Comparison of ENCODE assay signal across 8 cellular contexts in genomic region chr19:14529254-14530004, GRCh38. TPM values are rescaled to one million over a fixed set of nuclear protein-coding genes. Genes with fewer than 3 reads are reported as not detected.
DNase-seq lines count a peak whose midpoint lies in the region; ATAC-seq and TF ChIP-seq lines count a peak whose summit lies in the region.

Gene TECR, plus strand, starts transcription at chr19:14529594. Its CDS starts 103 bp downstream, at chr19:14529697.

- peaks cover 7% of the 10 kb centered on the region for H3K36me3 Mint-ChIP-seq in activated CD4-positive, alpha-beta memory T cell treated with anti-CD3 and anti-CD28 coated beads for 36 hours

- H3K9ac ChIP-seq in liver (ENCODE audit: low read depth in 1 of 2, low read length in 2 of 2), result peak within 1 kb of the TSS; percentile 74 to 94

- H3K27me3 Mint-ChIP-seq in activated CD4-positive, alpha-beta memory T cell treated with anti-CD3 and anti-CD28 coated beads for 36 hours, result no peaks in the 10 kb centered on the region

- no peaks in the 10 kb centered on the region for H3K9me3 ChIP-seq in liver (ENCODE audit: control insufficient read depth in 4 of 4, low read length in 3 of 4)

- DNase-seq in CD1c-positive myeloid dendritic cell (ENCODE audit: extremely low spot score) (peak; percentile 100), NCI-H82 treated with DMSO at 0.1 percent for 48 hours (lab: John Stamatoyannopoulos, UW; ENCODE audit: unreplicated experiment) (peak; percentile 100), dermis microvascular lymphatic vessel endothelial cell (ENCODE audit: low read depth in 2 of 2) (peak; percentile 100)
- DNase-seq in activated CD4-positive, alpha-beta memory T cell treated with anti-CD3 and anti-CD28 coated beads for 36 hours, result peak; percentile 100
- DNase-seq in stimulated activated CD4-positive, alpha-beta T cell treated with anti-CD3 and anti-CD28 coated beads, Interleukin-4, amount 100 ng/mL, for 24 hours, result peak; percentile 100

- ATAC-seq in GM19438 (IDR thresholded peaks at IDR 0.05; ENCODE audit: low read depth, unreplicated experiment) (peak; percentile 96), HG03575 (IDR thresholded peaks at IDR 0.05; ENCODE audit: extremely low read depth, insufficient number of reproducible peaks, low FRiP score, unreplicated experiment) (peak; percentile 74)

- intact Hi-C loops in activated CD4-positive, alpha-beta memory T cell treated with anti-CD3 and anti-CD28 coated beads for 36 hours (cut with micrococcal nuclease), result loop anchor here (1.0 to 10.0 kb wide), 4 partner anchors 11 to 1545 kb away; partner anchors contain the start of genes DNAJB1 and TPM4

- CTCF ChIA-PET in activated CD4-positive, alpha-beta memory T cell treated with anti-CD3 and anti-CD28 coated beads for 36 hours (lab: Charles Lee), result interaction anchor here (0.6 to 2.7 kb wide), 3 partner anchors 19 to 27 kb away, joined by 3 to 11 read pairs (median 3); no protein-coding TSS in a partner anchor

- H3K27ac ChIP-seq in liver (ENCODE audit: low read depth in 1 of 2, low read length in 2 of 2), result peak within 1 kb of the TSS; percentile 80 to 97

- H3K4me1 Mint-ChIP-seq in activated CD4-positive, alpha-beta memory T cell treated with anti-CD3 and anti-CD28 coated beads for 36 hours (ENCODE audit: low read depth), result peaks cover 33% of the 10 kb centered on the region

- no peaks in the 10 kb centered on the region for H3K27me3 ChIP-seq in liver (ENCODE audit: control insufficient read depth in 4 of 4, insufficient read depth in 4 of 4, low read length in 3 of 4)

- no peak for TF ChIP-seq CTCF in liver (IDR thresholded peaks at IDR 0.05; ENCODE audit: low read depth, low read length, missing input control)

- no peaks in the 10 kb centered on the region for H3K36me3 ChIP-seq in liver (ENCODE audit: control insufficient read depth in 4 of 4, insufficient read depth in 3 of 4, low read depth in 1 of 4, low read length in 3 of 4)

- POLR2A ChIA-PET in activated CD4-positive, alpha-beta memory T cell treated with anti-CD3 and anti-CD28 coated beads for 36 hours (lab: Charles Lee), result interaction anchor here (1.0 to 2.4 kb wide), 3 partner anchors 10 to 12 kb away, joined by 5 to 7 read pairs (median 7); partner anchors contain the start of gene DNAJB1

- peak within 1 kb of the TSS; percentile 98 for H3K4me3 Mint-ChIP-seq in activated CD4-positive, alpha-beta memory T cell treated with anti-CD3 and anti-CD28 coated beads for 36 hours

- H3K27ac Mint-ChIP-seq in activated CD4-positive, alpha-beta memory T cell treated with anti-CD3 and anti-CD28 coated beads for 36 hours, result peak within 1 kb of the TSS; percentile 95

- H3K9me3 Mint-ChIP-seq in activated CD4-positive, alpha-beta memory T cell treated with anti-CD3 and anti-CD28 coated beads for 36 hours, result no peaks in the 10 kb centered on the region

- TF ChIP-seq RAD21 in liver (IDR thresholded peaks at IDR 0.05), result peak in 1 of 2 donors; percentile 7

- under 1% methylated on average over 59 of the region's 59 CpGs for WGBS in liver

- peak within 1 kb of the TSS; percentile 60 to 99 (median 76) for H3K4me3 ChIP-seq in liver (ENCODE audit: low read depth in 1 of 3, low read length in 3 of 3)

- H3K4me1 ChIP-seq in liver (ENCODE audit: control insufficient read depth in 4 of 4, insufficient read depth in 4 of 4, low read length in 3 of 4), result peaks cover 0 to 18% (median 6%) of the 10 kb centered on the region in 4 donors

TF ChIP-seq in liver, 16 proteins besides CTCF, POLR2A, EP300 and RAD21:
- peak in 1 of 2 donors; percentile 34 for TF ChIP-seq RXRA (IDR thresholded peaks at IDR 0.05)
- no peak for TF ChIP-seq FOXA2 (IDR thresholded peaks at IDR 0.05)
- TF ChIP-seq SP1 (IDR thresholded peaks at IDR 0.05), result peak; percentile 94
- no peak for TF ChIP-seq ATF3 (IDR thresholded peaks at IDR 0.05)
- TF ChIP-seq MAX (IDR thresholded peaks at IDR 0.05), result peak; percentile 42
- TF ChIP-seq REST (IDR thresholded peaks at IDR 0.05), result peak; percentile 81
- peak; percentile 86 for TF ChIP-seq TAF1 (conservative IDR thresholded peaks at IDR 0.05)
- TF ChIP-seq EGR1 (IDR thresholded peaks at IDR 0.05; ENCODE audit: low read depth in 2 of 2), result peak; percentile 97 to 99
- no peak for TF ChIP-seq JUND (IDR thresholded peaks at IDR 0.05)
- peak; percentile 19 for TF ChIP-seq FOXA1 (IDR thresholded peaks at IDR 0.05)
- peak in 1 of 2 donors; percentile 63 for TF ChIP-seq GABPA (IDR thresholded peaks at IDR 0.05 in 1 of 2, conservative IDR thresholded peaks at IDR 0.05 in 1 of 2)
- TF ChIP-seq ZBTB33 (IDR thresholded peaks at IDR 0.05), result no peak
- peak in 1 of 2 donors; percentile 19 for TF ChIP-seq HNF4A (conservative IDR thresholded peaks at IDR 0.05)
- peak; percentile 66 for TF ChIP-seq YY1 (IDR thresholded peaks at IDR 0.05)
- no peak for TF ChIP-seq NR2F2 (IDR thresholded peaks at IDR 0.05)
- TF ChIP-seq HNF4G (IDR thresholded peaks at IDR 0.05), result no peak

RNA-seq across cellular contexts. Expression of gene TECR, which starts in this region (rescaled TPM):
- 100 to 1,000 TPM; 120 TPM for total RNA-seq in activated CD4-positive, alpha-beta memory T cell treated with anti-CD3 and anti-CD28 coated beads for 36 hours
- total RNA-seq in dermis microvascular lymphatic vessel endothelial cell, result 23.1 and 27.4 TPM in 2 replicates
- total RNA-seq in liver, result 10 to 100 TPM; 26.4 to 35.3 TPM
- 100 to 1,000 TPM in 1 of 2 donors, 10 to 100 TPM in 1; 86.3 to 157 TPM for polyA plus RNA-seq in liver

Comparison
In these comparisons a context has a peak if more than half of its experiments do, and no peak if none do; other contexts are left out.
1. Peak in every context shown above with its lines: DNase-seq, ATAC-seq, H3K4me3 ChIP-seq and H3K27ac ChIP-seq.